ENCODE assay signal across 12 cellular contexts in the genomic region with DNA sequence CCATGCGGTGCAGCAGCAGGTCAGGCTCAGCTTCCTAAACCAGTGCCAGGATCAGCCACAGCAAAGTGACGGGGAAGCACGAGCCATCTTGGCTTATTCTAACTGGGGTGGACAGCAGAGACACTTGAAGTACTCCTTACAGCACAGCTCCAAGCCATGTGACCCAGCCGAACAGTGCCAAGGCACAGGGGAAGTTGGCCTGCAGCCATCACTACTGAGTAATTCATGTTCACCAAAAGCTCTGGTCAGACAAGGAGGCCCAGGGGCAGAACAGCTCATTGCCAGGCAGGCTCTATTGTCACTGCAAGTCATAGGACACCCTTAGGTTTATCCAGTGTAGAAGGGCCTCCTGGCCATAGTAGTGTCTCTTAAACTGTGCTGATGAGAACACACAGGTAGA. TPM values are rescaled to one million over a fixed set of nuclear protein-coding genes. Genes with fewer than 3 reads are reported as not detected.
A peak's percentile ranks its signal among the peaks of the same experiment; 100 is the strongest.
DNase-seq lines count a peak whose midpoint lies in the region; ATAC-seq and TF ChIP-seq lines count a peak whose summit lies in the region.
"Had no signal": no experiment of that assay in that cellular context is flagged by ENCODE, and none has a peak within 500 bp of the region (broad histone marks: within the 10 kb centered on the region; RNA-seq: fewer than 3 reads in every experiment).

No MANE protein-coding gene starts in this region.

- H3K9me3 ChIP-seq in RWPE2 (ENCODE audit: severe bottlenecking): no peaks in the 10 kb centered on the region
- H3K9me3 ChIP-seq in gastrocnemius medialis: no peaks in the 10 kb centered on the region
- H3K9me3 ChIP-seq: esophagus muscularis mucosa had no signal

- no peak overlapping the region for H3K4me3 ChIP-seq in RWPE2 (ENCODE audit: severe bottlenecking)
- H3K4me3 ChIP-seq in gastrocnemius medialis: no peak overlapping the region
- H3K4me3 ChIP-seq: esophagus muscularis mucosa had no signal

- in situ Hi-C loops in gastrocnemius medialis (cut with MboI; ENCODE audit: low sequenced_read_pairs in 4 of 4): no loop called here

- DNase-seq in H4 (ENCODE audit: low spot score) (peak; percentile 58), RWPE2 (ENCODE audit: low spot score) (no peak), foreskin keratinocyte (peak in 1 of 2 donors; percentile 33), gastrocnemius medialis (peak; percentile 2 to 14), SW 1271 (lab: John Stamatoyannopoulos, UW) (no peak), COR-L47 (lab: John Stamatoyannopoulos, UW) (no peak)
- no peak for DNase-seq in stimulated activated CD4-positive, alpha-beta T cell treated with anti-CD3 and anti-CD28 coated beads, Interleukin-12 subunit alpha, Interleukin-12 subunit beta, amount 100 ng/mL, for 4 hours
- DNase-seq: activated gamma-delta T cell treated with Interleukin-2 at 50 U/mL for 16 hours, NCI-H2227 treated with DMSO at 0.1 percent for 48 hours had no signal

- H3K36me3 ChIP-seq in RWPE2 (ENCODE audit: low read depth) (no peaks in the 10 kb centered on the region), gastrocnemius medialis (no peaks in the 10 kb centered on the region)
- H3K36me3 ChIP-seq: esophagus muscularis mucosa had no signal

- ATAC-seq in RWPE2 (ENCODE audit: low read depth) (peak; percentile 62), foreskin keratinocyte (peak; percentile 56), gastrocnemius medialis (no peak), HG03025 (IDR thresholded peaks at IDR 0.05; ENCODE audit: low FRiP score, unreplicated experiment) (no peak)
- ATAC-seq: natural killer cell treated with Interleukin-12 subunit alpha and Interleukin-12 subunit beta and Interleukin-15 and Interleukin-18, amount 100 ng/mL, for 72 hours had no signal

- no peak for TF ChIP-seq POLR2A in gastrocnemius medialis (IDR thresholded peaks at IDR 0.05)

- H3K27ac ChIP-seq in RWPE2 (ENCODE audit: poor library complexity, severe bottlenecking) (no peak overlapping the region), foreskin keratinocyte (no peak overlapping the region), gastrocnemius medialis (no peak overlapping the region)
- H3K27ac ChIP-seq: esophagus muscularis mucosa had no signal

- H3K27me3 ChIP-seq in RWPE2 (ENCODE audit: insufficient read depth, poor library complexity, severe bottlenecking): peaks cover 28% of the 10 kb centered on the region
- H3K27me3 ChIP-seq in foreskin keratinocyte: peaks cover 2% of the 10 kb centered on the region
- no peaks in the 10 kb centered on the region for H3K27me3 ChIP-seq in gastrocnemius medialis
- H3K27me3 ChIP-seq: esophagus muscularis mucosa had no signal

- intact Hi-C loops in gastrocnemius medialis (cut with DNase I; ENCODE audit: low total_unique reads): no loop called here

- H3K4me1 ChIP-seq in RWPE2 (ENCODE audit: insufficient read depth, poor library complexity, severe bottlenecking) (no peaks in the 10 kb centered on the region), foreskin keratinocyte (no peaks in the 10 kb centered on the region), gastrocnemius medialis (no peaks in the 10 kb centered on the region)

- no peak for TF ChIP-seq CTCF in RWPE2 (IDR thresholded peaks at IDR 0.05; ENCODE audit: poor library complexity, severe bottlenecking)
- TF ChIP-seq CTCF in foreskin keratinocyte (conservative IDR thresholded peaks at IDR 0.05): no peak
- no peak for TF ChIP-seq CTCF in gastrocnemius medialis (IDR thresholded peaks at IDR 0.05 in 4 of 5, conservative IDR thresholded peaks at IDR 0.05 in 1 of 5)

RNA-seq across cellular contexts. Expression of gene SLC35F4, which starts 23.4 kb away (rescaled TPM):
- not detected in 2 replicates for total RNA-seq in H4 (2014; rRNA removed; shearing (Covaris generic))
- total RNA-seq in foreskin keratinocyte: not detected in 2 replicates
- polyA plus RNA-seq in foreskin keratinocyte: not detected in 2 replicates
- total RNA-seq in gastrocnemius medialis: not detected
- total RNA-seq: natural killer cell treated with Interleukin-12 subunit alpha and Interleukin-12 subunit beta and Interleukin-15 and Interleukin-18, amount 100 ng/mL, for 72 hours had no signal

Comparison
In these comparisons a context has a peak if more than half of its experiments do, and no peak if none do; other contexts are left out.
1. DNase-seq: peak in H4 (single experiment) and gastrocnemius medialis (2 of 2); none in RWPE2 (single experiment), stimulated activated CD4-positive, alpha-beta T cell treated with anti-CD3 and anti-CD28 coated beads, Interleukin-12 subunit alpha, Interleukin-12 subunit beta, amount 100 ng/mL, for 4 hours (single experiment), SW 1271 (0 of 2) and COR-L47 (single experiment).
2. ATAC-seq: peak in RWPE2 (single experiment) and foreskin keratinocyte (single experiment); none in gastrocnemius medialis (0 of 2) and HG03025 (single experiment).